ENCODE assay signal across 9 cellular contexts in the genomic region with DNA sequence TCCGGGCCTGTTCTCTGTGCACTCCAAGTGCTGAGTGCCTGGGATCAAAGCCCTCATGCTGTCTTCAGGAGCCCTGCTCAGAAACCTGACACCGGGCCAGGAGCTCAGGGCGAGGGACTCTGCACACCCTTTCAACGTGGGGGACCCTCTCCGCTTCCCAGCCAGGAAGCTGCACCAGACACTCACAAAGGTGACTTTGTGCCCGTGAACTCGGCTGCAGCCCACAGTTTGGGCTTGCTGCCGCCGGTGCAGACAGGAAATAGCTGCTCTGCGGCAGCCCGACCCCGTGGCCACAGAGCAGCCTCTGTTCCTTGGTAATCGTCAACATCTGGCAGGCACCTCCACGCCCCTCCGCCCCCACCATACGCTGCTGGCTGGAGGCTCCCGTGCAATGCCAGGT.
DNase-seq lines count a peak whose midpoint lies in the region; ATAC-seq and TF ChIP-seq lines count a peak whose summit lies in the region.
"Had no signal": no experiment of that assay in that cellular context is flagged by ENCODE, and none has a peak within 500 bp of the region (broad histone marks: within the 10 kb centered on the region; RNA-seq: fewer than 3 reads in every experiment).

No MANE protein-coding gene starts in this region.

- H2AK5ac ChIP-seq in mesenchymal stem cell (ENCODE audit: low read length, severe bottlenecking), result no peak overlapping the region

- H3K9me3 ChIP-seq in SJCRH30 (replicated peaks) (peaks cover 8% of the 10 kb centered on the region; the same call in 1 of the 2 replicates), mesenchymal stem cell (ENCODE audit: control insufficient read depth, low read length) (peaks cover 3% of the 10 kb centered on the region)
- H3K9me3 ChIP-seq: SJSA1 had no signal

- H3K36me3 ChIP-seq in SJCRH30 (no peaks in the 10 kb centered on the region), mesenchymal stem cell (ENCODE audit: control insufficient read depth in 1 of 2, insufficient read depth in 2 of 2, low read depth in 1 of 2, low read length in 2 of 2) (no peaks in the 10 kb centered on the region)

- ATAC-seq in HG02870 (IDR thresholded peaks at IDR 0.05; ENCODE audit: unreplicated experiment) (no peak), GM18520 (IDR thresholded peaks at IDR 0.05; ENCODE audit: unreplicated experiment) (no peak)

- H3K4me3 ChIP-seq in SJCRH30, result peak overlapping the region; percentile 16
- no peak overlapping the region for H3K4me3 ChIP-seq in mesenchymal stem cell (ENCODE audit: insufficient read depth in 1 of 2, low read depth in 1 of 2, low read length in 2 of 2)
- H3K4me3 ChIP-seq: SJSA1 had no signal

- no peaks in the 10 kb centered on the region for H3K27me3 ChIP-seq in SJCRH30
- no peaks in the 10 kb centered on the region for H3K27me3 ChIP-seq in mesenchymal stem cell (ENCODE audit: control insufficient read depth in 1 of 2, insufficient read depth in 1 of 2, low read length in 2 of 2)
- H3K27me3 ChIP-seq: SJSA1 had no signal

- H2BK5ac ChIP-seq in mesenchymal stem cell (ENCODE audit: low read depth, low read length, poor library complexity, severe bottlenecking), result no peak overlapping the region

- no peak overlapping the region for H3K18ac ChIP-seq in mesenchymal stem cell (ENCODE audit: low read depth in 1 of 2, low read length in 2 of 2)

- no peak overlapping the region for H2BK12ac ChIP-seq in mesenchymal stem cell (ENCODE audit: low read length in 2 of 2)

- no peaks in the 10 kb centered on the region for H3K27me3 Mint-ChIP-seq in activated naive CD4-positive, alpha-beta T cell treated with anti-CD3 and anti-CD28 coated beads, Interleukin-2, amount 50 U/mL, for 24 hours
- H3K27me3 Mint-ChIP-seq in endothelial cell (ENCODE audit: unreplicated experiment), result no peaks in the 10 kb centered on the region

- no peak overlapping the region for H4K91ac ChIP-seq in mesenchymal stem cell (ENCODE audit: low read length)

- H3K4me3 Mint-ChIP-seq in activated naive CD4-positive, alpha-beta T cell treated with anti-CD3 and anti-CD28 coated beads, Interleukin-2, amount 50 U/mL, for 24 hours, result peak overlapping the region; percentile 71
- no peak overlapping the region for H3K4me3 Mint-ChIP-seq in endothelial cell (ENCODE audit: unreplicated experiment)

- no peak overlapping the region for H2BK120ac ChIP-seq in mesenchymal stem cell (ENCODE audit: low read depth, low read length)

- no peak overlapping the region for H3K23ac ChIP-seq in mesenchymal stem cell (ENCODE audit: low read length in 2 of 2)

- DNase-seq in AG08395 (ENCODE audit: low spot score) (peak; percentile 41), SJCRH30 (peak; percentile 81 to 91), mesenchymal stem cell (peak; percentile 26), endothelial cell (ENCODE audit: low spot score) (no peak)
- DNase-seq in stimulated activated naive CD4-positive, alpha-beta T cell treated with Interleukin-2 at 50 U/mL for 16 hours (lab: John Stamatoyannopoulos, UW), result peak; percentile 26

- peak overlapping the region; percentile 19 for H4K8ac ChIP-seq in mesenchymal stem cell (ENCODE audit: low read length)

- TF ChIP-seq CTCF in endothelial cell (IDR thresholded peaks at IDR 0.05; ENCODE audit: unreplicated experiment), result no peak

- H2BK15ac ChIP-seq in mesenchymal stem cell (ENCODE audit: low read depth, poor library complexity, severe bottlenecking), result peak overlapping the region; percentile 36

- peak overlapping the region; percentile 53 for H3K4me2 ChIP-seq in mesenchymal stem cell (ENCODE audit: low read length, poor library complexity, severe bottlenecking)

- WGBS in mesenchymal stem cell, result 25% methylated on average over 17 of the region's 17 CpGs

- H3K9ac ChIP-seq in mesenchymal stem cell (ENCODE audit: low read length), result no peak overlapping the region

- H3K36me3 Mint-ChIP-seq in activated naive CD4-positive, alpha-beta T cell treated with anti-CD3 and anti-CD28 coated beads, Interleukin-2, amount 50 U/mL, for 24 hours, result peaks cover 7% of the 10 kb centered on the region
- H3K36me3 Mint-ChIP-seq in endothelial cell (ENCODE audit: low read depth, unreplicated experiment), result no peaks in the 10 kb centered on the region

- H3K27ac Mint-ChIP-seq in activated naive CD4-positive, alpha-beta T cell treated with anti-CD3 and anti-CD28 coated beads, Interleukin-2, amount 50 U/mL, for 24 hours, result peak overlapping the region; percentile 70
- H3K27ac Mint-ChIP-seq in endothelial cell (ENCODE audit: unreplicated experiment), result no peak overlapping the region

- H3K4ac ChIP-seq in mesenchymal stem cell (ENCODE audit: low read depth in 1 of 2, low read length in 2 of 2), result peak overlapping the region in 1 of 2 experiments; percentile 5

- H3K27ac ChIP-seq in SJCRH30, result peak overlapping the region; percentile 4; the same call in 1 of the 2 replicates
- no peak overlapping the region for H3K27ac ChIP-seq in mesenchymal stem cell (ENCODE audit: low read length, poor library complexity, severe bottlenecking)
- H3K27ac ChIP-seq: SJSA1 had no signal

- peak overlapping the region; percentile 15 for H2AFZ ChIP-seq in mesenchymal stem cell (ENCODE audit: low read depth, low read length)

- peaks cover 46% of the 10 kb centered on the region for H3K4me1 Mint-ChIP-seq in activated naive CD4-positive, alpha-beta T cell treated with anti-CD3 and anti-CD28 coated beads, Interleukin-2, amount 50 U/mL, for 24 hours
- H3K4me1 Mint-ChIP-seq in endothelial cell (ENCODE audit: unreplicated experiment), result peaks cover 5% of the 10 kb centered on the region

- peaks cover 8% of the 10 kb centered on the region for H3K4me1 ChIP-seq in SJCRH30
- peaks cover 14% of the 10 kb centered on the region for H3K4me1 ChIP-seq in mesenchymal stem cell (ENCODE audit: control insufficient read depth, insufficient read depth, low read depth, low read length)

- H3K79me1 ChIP-seq in mesenchymal stem cell (replicated peaks; ENCODE audit: low read length, poor library complexity, severe bottlenecking), result no peaks in the 10 kb centered on the region

- H3K9me3 Mint-ChIP-seq in activated naive CD4-positive, alpha-beta T cell treated with anti-CD3 and anti-CD28 coated beads, Interleukin-2, amount 50 U/mL, for 24 hours, result no peaks in the 10 kb centered on the region
- no peaks in the 10 kb centered on the region for H3K9me3 Mint-ChIP-seq in endothelial cell (ENCODE audit: unreplicated experiment)

- H3K14ac ChIP-seq in mesenchymal stem cell (ENCODE audit: low read length in 2 of 2), result no peak overlapping the region
